14 cellular contexts compared by ENCODE assay signal in genomic region chr17:1693339-1693738, GRCh38. TPM values are rescaled to one million over a fixed set of nuclear protein-coding genes. Genes with fewer than 3 reads are reported as not detected.
"Had no signal": no experiment of that assay in that cellular context is flagged by ENCODE, and none has a peak within 500 bp of the region (broad histone marks: within the 10 kb centered on the region; RNA-seq: fewer than 3 reads in every experiment).

No MANE protein-coding gene starts in this region.

- H3K27ac Mint-ChIP-seq: activated naive CD4-positive, alpha-beta T cell treated with anti-CD3 and anti-CD28 coated beads for 36 hours; activated naive CD8-positive, alpha-beta T cell treated with anti-CD3 and anti-CD28 coated beads, Interleukin-2, amount 50 U/mL, for 24 hours; activated T-helper 17 cell treated with anti-CD3 and anti-CD28 coated beads, Interleukin-2, amount 50 U/mL, for 72 hours; naive thymus-derived CD4-positive, alpha-beta T cell; stimulated activated effector memory CD8-positive, alpha-beta T cell treated with anti-CD3 and anti-CD28 coated beads, Interleukin-12 subunit alpha, Interleukin-12 subunit beta, amount 100 ng/mL, for 72 hours had no signal

- H3K27me3 ChIP-seq: esophagus squamous epithelium, foreskin keratinocyte, heart left ventricle had no signal

- H3K4me3 Mint-ChIP-seq: activated naive CD4-positive, alpha-beta T cell treated with anti-CD3 and anti-CD28 coated beads for 36 hours; activated naive CD8-positive, alpha-beta T cell treated with anti-CD3 and anti-CD28 coated beads, Interleukin-2, amount 50 U/mL, for 24 hours; activated T-helper 17 cell treated with anti-CD3 and anti-CD28 coated beads, Interleukin-2, amount 50 U/mL, for 72 hours; naive thymus-derived CD4-positive, alpha-beta T cell; stimulated activated effector memory CD8-positive, alpha-beta T cell treated with anti-CD3 and anti-CD28 coated beads, Interleukin-12 subunit alpha, Interleukin-12 subunit beta, amount 100 ng/mL, for 72 hours had no signal

- H3K36me3 Mint-ChIP-seq: stimulated activated effector memory CD8-positive, alpha-beta T cell treated with anti-CD3 and anti-CD28 coated beads, Interleukin-12 subunit alpha, Interleukin-12 subunit beta, amount 100 ng/mL, for 72 hours had no signal

- H3K36me3 ChIP-seq: esophagus squamous epithelium, heart left ventricle had no signal

- H3K9me3 Mint-ChIP-seq: activated naive CD8-positive, alpha-beta T cell treated with anti-CD3 and anti-CD28 coated beads, Interleukin-2, amount 50 U/mL, for 24 hours; activated T-helper 17 cell treated with anti-CD3 and anti-CD28 coated beads, Interleukin-2, amount 50 U/mL, for 72 hours; stimulated activated effector memory CD8-positive, alpha-beta T cell treated with anti-CD3 and anti-CD28 coated beads, Interleukin-12 subunit alpha, Interleukin-12 subunit beta, amount 100 ng/mL, for 72 hours had no signal

- H3K4me1 Mint-ChIP-seq: activated naive CD8-positive, alpha-beta T cell treated with anti-CD3 and anti-CD28 coated beads, Interleukin-2, amount 50 U/mL, for 24 hours; activated T-helper 17 cell treated with anti-CD3 and anti-CD28 coated beads, Interleukin-2, amount 50 U/mL, for 72 hours; naive thymus-derived CD4-positive, alpha-beta T cell; stimulated activated effector memory CD8-positive, alpha-beta T cell treated with anti-CD3 and anti-CD28 coated beads, Interleukin-12 subunit alpha, Interleukin-12 subunit beta, amount 100 ng/mL, for 72 hours had no signal

- H3K4me3 ChIP-seq: esophagus squamous epithelium, heart left ventricle, lung, mucosa of descending colon had no signal

- H3K27ac ChIP-seq: esophagus squamous epithelium, foreskin keratinocyte, heart left ventricle, VCaP had no signal

- H3K27me3 Mint-ChIP-seq: activated T-helper 17 cell treated with anti-CD3 and anti-CD28 coated beads, Interleukin-2, amount 50 U/mL, for 72 hours had no signal

- DNase-seq: activated CD4-positive, alpha-beta T cell treated with anti-CD3 and anti-CD28 coated beads, Interleukin-2, amount 50 U/mL, for 48 hours; activated naive CD4-positive, alpha-beta T cell treated with anti-CD3 and anti-CD28 coated beads for 36 hours; activated naive CD8-positive, alpha-beta T cell treated with anti-CD3 and anti-CD28 coated beads, Interleukin-2, amount 50 U/mL, for 24 hours; esophagus squamous epithelium; heart left ventricle; left colon; mucosa of descending colon; naive thymus-derived CD4-positive, alpha-beta T cell; retina had no signal

- ATAC-seq: activated naive CD8-positive, alpha-beta T cell treated with anti-CD3 and anti-CD28 coated beads, Interleukin-2, amount 50 U/mL, for 24 hours; activated T-helper 17 cell treated with anti-CD3 and anti-CD28 coated beads, Interleukin-2, amount 50 U/mL, for 72 hours; foreskin keratinocyte; heart left ventricle; left colon; mucosa of descending colon; naive thymus-derived CD4-positive, alpha-beta T cell; stimulated activated effector memory CD8-positive, alpha-beta T cell treated with anti-CD3 and anti-CD28 coated beads, Interleukin-12 subunit alpha, Interleukin-12 subunit beta, amount 100 ng/mL, for 72 hours had no signal

RNA-seq across cellular contexts. Expression of gene SCARF1, which starts 47.8 kb away (rescaled TPM):
- total RNA-seq: foreskin keratinocyte had no signal
